In the genomic region with DNA sequence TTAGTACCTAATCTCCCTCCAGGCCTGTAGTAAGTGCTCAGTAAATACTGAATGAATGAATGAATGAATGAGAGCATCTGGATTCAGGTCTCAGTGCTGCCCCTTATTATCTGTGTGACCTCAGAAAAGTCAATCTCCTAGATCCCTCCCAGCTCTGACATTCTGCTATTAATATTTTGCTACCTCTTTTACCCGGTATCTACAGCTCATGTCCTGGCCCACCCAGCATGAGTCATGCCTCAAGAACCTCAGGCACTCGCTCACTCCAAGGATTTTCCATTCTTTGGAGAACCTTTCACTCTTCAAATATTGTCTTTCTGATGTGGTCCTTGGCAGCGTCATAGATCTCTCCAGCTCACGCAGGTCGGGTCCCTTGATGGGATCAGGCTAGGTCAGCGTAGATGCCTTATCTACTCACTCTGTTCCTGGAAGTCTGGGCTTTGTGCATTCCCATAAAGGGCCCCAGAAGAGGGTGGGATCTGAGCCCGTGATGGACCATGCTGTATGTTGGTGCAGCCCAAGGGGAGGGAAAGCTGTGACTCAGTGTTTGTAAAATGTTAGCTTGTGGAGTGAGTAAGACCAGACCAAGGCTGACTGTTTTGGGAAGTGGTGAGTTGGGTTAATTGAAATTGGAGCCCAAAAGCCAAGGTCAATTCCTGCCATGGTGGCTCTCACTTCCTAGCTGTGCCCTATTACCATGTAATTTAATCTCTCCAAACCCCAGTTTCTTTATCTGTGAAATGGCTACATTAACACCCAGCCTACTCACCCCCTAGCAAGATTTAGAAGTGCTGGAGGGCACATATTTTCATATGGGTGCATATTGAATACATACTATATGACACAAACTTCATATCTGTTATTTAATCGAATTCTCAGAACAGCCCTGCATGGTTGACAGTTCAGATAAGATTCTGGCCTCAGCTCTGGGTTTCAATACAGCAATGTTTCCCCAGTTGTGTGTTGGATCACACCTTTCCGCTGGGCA, we compare ENCODE assay signal across 11 cellular contexts.
A peak's percentile ranks its signal among the peaks of the same experiment; 100 is the strongest.
DNase-seq lines count a peak whose midpoint lies in the region; ATAC-seq and TF ChIP-seq lines count a peak whose summit lies in the region.
"Had no signal": no experiment of that assay in that cellular context is flagged by ENCODE, and none has a peak within 500 bp of the region (broad histone marks: within the 10 kb centered on the region; RNA-seq: fewer than 3 reads in every experiment).

No MANE protein-coding gene starts in this region.

- H3K4me3 ChIP-seq in choroid plexus epithelial cell (ENCODE audit: low read depth, low read length) (no peak overlapping the region), lower lobe of right lung (no peak overlapping the region)

- H3K27ac Mint-ChIP-seq in activated CD8-positive, alpha-beta T cell treated with anti-CD3 and anti-CD28 coated beads for 36 hours = no peak overlapping the region

- no peaks in the 10 kb centered on the region for H3K4me1 Mint-ChIP-seq in activated CD8-positive, alpha-beta T cell treated with anti-CD3 and anti-CD28 coated beads for 36 hours (ENCODE audit: low read depth)

- H3K36me3 Mint-ChIP-seq in activated CD8-positive, alpha-beta T cell treated with anti-CD3 and anti-CD28 coated beads for 36 hours (ENCODE audit: low read depth) = no peaks in the 10 kb centered on the region

- H3K27me3 Mint-ChIP-seq in activated CD8-positive, alpha-beta T cell treated with anti-CD3 and anti-CD28 coated beads for 36 hours = peaks cover 23% of the 10 kb centered on the region

- POLR2A ChIA-PET in activated CD8-positive, alpha-beta T cell treated with anti-CD3 and anti-CD28 coated beads for 36 hours (lab: Charles Lee) = no interaction called here

- no peaks in the 10 kb centered on the region for H3K9me3 ChIP-seq in lower lobe of right lung

- H3K9me3 Mint-ChIP-seq in activated CD8-positive, alpha-beta T cell treated with anti-CD3 and anti-CD28 coated beads for 36 hours = peaks cover 6% of the 10 kb centered on the region

- TF ChIP-seq CTCF in choroid plexus epithelial cell (conservative IDR thresholded peaks at IDR 0.05; ENCODE audit: low read depth, low read length) (no peak), lower lobe of right lung (IDR thresholded peaks at IDR 0.05) (no peak)
- no peak for TF ChIP-seq CTCF in activated CD8-positive, alpha-beta T cell treated with anti-CD3 and anti-CD28 coated beads for 36 hours (IDR thresholded peaks at IDR 0.05)

- intact Hi-C loops in lower lobe of right lung (cut with DNase I) = no loop called here
- intact Hi-C loops in activated CD8-positive, alpha-beta T cell treated with anti-CD3 and anti-CD28 coated beads for 36 hours (cut with micrococcal nuclease) = no loop called here

- H3K36me3 ChIP-seq in lower lobe of right lung = no peaks in the 10 kb centered on the region

- peaks cover 34% of the 10 kb centered on the region for H3K4me1 ChIP-seq in lower lobe of right lung

- peak; percentile 94 to 96 for ATAC-seq in lower lobe of right lung
- ATAC-seq in left lobe of liver = no peak
- no peak for ATAC-seq in GM21723 (IDR thresholded peaks at IDR 0.05; ENCODE audit: unreplicated experiment)
- ATAC-seq in activated CD8-positive, alpha-beta T cell treated with anti-CD3 and anti-CD28 coated beads for 36 hours = no peak

- no peaks in the 10 kb centered on the region for H3K27me3 ChIP-seq in lower lobe of right lung (ENCODE audit: low read depth)

- peak; percentile 58 for DNase-seq in SIG-M5 treated with dmso at 0.1 percent for 504 hours (lab: John Stamatoyannopoulos, UW; ENCODE audit: unreplicated experiment)
- no peak for DNase-seq in SIG-M5 (lab: John Stamatoyannopoulos, UW)
- peak; percentile 98 for DNase-seq in choroid plexus epithelial cell (ENCODE audit: low read depth)
- peak; percentile 60 for DNase-seq in lower lobe of right lung
- DNase-seq in NOMO-1 (lab: John Stamatoyannopoulos, UW; ENCODE audit: unreplicated experiment in 2 of 2) = no peak
- no peak for DNase-seq in left lobe of liver (ENCODE audit: low spot score)
- no peak for DNase-seq in activated CD8-positive, alpha-beta T cell treated with anti-CD3 and anti-CD28 coated beads for 36 hours
- DNase-seq: activated naive CD4-positive, alpha-beta T cell treated with Interleukin-2 at 50 U/mL for 16 hours; AML-193; occipital lobe had no signal

- H3K4me3 Mint-ChIP-seq in activated CD8-positive, alpha-beta T cell treated with anti-CD3 and anti-CD28 coated beads for 36 hours = no peak overlapping the region

- H3K27ac ChIP-seq in lower lobe of right lung = peak overlapping the region; percentile 67

- CTCF ChIA-PET in activated CD8-positive, alpha-beta T cell treated with anti-CD3 and anti-CD28 coated beads for 36 hours (lab: Charles Lee) = no interaction called here

Comparison
In these comparisons a context has a peak if more than half of its experiments do, and no peak if none do; other contexts are left out.
1. DNase-seq: peak in SIG-M5 treated with dmso at 0.1 percent for 504 hours (single experiment), choroid plexus epithelial cell (single experiment) and lower lobe of right lung (single experiment); none in SIG-M5 (single experiment), NOMO-1 (0 of 2), left lobe of liver (single experiment) and activated CD8-positive, alpha-beta T cell treated with anti-CD3 and anti-CD28 coated beads for 36 hours (single experiment).
2. ATAC-seq: peak in lower lobe of right lung (2 of 2); none in left lobe of liver (single experiment), GM21723 (single experiment) and activated CD8-positive, alpha-beta T cell treated with anti-CD3 and anti-CD28 coated beads for 36 hours (single experiment).